Comparison of ENCODE assay signal across 1 cellular context in the genomic region with DNA sequence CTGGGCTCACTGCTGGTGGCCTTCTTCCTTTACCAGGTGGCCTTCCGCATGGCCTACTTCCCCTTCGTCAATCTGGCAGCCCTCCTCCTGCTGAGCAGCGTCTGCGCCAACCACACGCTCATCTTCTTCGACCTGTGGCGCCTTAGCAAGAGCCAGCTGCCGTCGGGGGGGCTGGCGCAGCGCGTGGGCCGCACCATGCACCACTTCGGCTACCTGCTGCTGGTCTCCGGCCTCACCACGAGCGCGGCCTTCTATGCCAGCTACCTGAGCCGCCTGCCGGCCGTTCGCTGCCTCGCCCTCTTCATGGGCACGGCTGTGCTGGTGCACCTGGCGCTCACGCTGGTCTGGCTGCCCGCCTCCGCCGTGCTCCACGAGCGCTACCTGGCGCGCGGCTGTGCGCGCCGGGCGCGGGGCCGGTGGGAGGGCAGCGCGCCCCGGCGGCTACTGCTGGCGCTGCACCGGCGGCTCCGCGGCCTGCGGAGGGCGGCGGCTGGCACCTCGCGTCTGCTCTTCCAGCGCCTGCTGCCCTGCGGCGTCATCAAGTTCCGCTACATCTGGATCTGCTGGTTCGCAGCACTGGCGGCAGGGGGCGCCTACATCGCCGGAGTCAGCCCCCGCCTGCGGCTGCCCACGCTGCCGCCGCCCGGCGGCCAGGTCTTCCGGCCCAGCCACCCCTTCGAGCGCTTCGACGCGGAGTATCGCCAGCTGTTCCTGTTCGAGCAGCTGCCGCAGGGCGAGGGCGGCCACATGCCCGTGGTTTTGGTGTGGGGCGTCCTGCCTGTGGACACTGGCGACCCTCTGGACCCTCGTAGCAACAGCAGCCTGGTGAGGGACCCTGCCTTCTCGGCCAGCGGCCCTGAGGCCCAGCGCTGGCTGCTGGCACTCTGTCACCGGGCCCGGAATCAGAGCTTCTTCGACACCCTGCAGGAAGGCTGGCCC.
A peak's percentile ranks its signal among the peaks of the same experiment; 100 is the strongest.
TF ChIP-seq lines count a peak whose summit lies in the region.

No MANE protein-coding gene starts in this region.

TF ChIP-seq in SK-N-SH, 30 proteins besides CTCF, POLR2A, EP300 and RAD21:
- TF ChIP-seq, protein P1, sequence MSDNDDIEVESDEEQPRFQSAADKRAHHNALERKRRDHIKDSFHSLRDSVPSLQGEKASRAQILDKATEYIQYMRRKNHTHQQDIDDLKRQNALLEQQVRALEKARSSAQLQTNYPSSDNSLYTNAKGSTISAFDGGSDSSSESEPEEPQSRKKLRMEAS (IDR thresholded peaks at IDR 0.05; ENCODE audit: low read depth) = peak; percentile 48; the same call in 1 of the 2 replicates
- no peak for TF ChIP-seq SIN3A (IDR thresholded peaks at IDR 0.05; ENCODE audit: borderline replicate concordance, low read depth, low read length)
- peak; percentile 39 for TF ChIP-seq SMC3 (IDR thresholded peaks at IDR 0.05; ENCODE audit: low read depth, low read length)
- TF ChIP-seq, protein P2, sequence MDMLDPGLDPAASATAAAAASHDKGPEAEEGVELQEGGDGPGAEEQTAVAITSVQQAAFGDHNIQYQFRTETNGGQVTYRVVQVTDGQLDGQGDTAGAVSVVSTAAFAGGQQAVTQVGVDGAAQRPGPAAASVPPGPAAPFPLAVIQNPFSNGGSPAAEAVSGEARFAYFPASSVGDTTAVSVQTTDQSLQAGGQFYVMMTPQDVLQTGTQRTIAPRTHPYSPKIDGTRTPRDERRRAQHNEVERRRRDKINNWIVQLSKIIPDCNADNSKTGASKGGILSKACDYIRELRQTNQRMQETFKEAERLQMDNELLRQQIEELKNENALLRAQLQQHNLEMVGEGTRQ (IDR thresholded peaks at IDR 0.05; ENCODE audit: borderline replicate concordance, low read depth, low read length) = no peak
- no peak for TF ChIP-seq FOSL2 (IDR thresholded peaks at IDR 0.05; ENCODE audit: borderline replicate concordance, low read depth)
- TF ChIP-seq, protein P3, sequence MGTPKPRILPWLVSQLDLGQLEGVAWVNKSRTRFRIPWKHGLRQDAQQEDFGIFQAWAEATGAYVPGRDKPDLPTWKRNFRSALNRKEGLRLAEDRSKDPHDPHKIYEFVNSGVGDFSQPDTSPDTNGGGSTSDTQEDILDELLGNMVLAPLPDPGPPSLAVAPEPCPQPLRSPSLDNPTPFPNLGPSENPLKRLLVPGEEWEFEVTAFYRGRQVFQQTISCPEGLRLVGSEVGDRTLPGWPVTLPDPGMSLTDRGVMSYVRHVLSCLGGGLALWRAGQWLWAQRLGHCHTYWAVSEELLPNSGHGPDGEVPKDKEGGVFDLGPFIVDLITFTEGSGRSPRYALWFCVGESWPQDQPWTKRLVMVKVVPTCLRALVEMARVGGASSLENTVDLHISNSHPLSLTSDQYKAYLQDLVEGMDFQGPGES (IDR thresholded peaks at IDR 0.05; ENCODE audit: low read depth, low read length) = no peak
- peak; percentile 43 for TF ChIP-seq CHD2 (IDR thresholded peaks at IDR 0.05; ENCODE audit: low read length, partially characterized antibody)
- TF ChIP-seq, protein P4, sequence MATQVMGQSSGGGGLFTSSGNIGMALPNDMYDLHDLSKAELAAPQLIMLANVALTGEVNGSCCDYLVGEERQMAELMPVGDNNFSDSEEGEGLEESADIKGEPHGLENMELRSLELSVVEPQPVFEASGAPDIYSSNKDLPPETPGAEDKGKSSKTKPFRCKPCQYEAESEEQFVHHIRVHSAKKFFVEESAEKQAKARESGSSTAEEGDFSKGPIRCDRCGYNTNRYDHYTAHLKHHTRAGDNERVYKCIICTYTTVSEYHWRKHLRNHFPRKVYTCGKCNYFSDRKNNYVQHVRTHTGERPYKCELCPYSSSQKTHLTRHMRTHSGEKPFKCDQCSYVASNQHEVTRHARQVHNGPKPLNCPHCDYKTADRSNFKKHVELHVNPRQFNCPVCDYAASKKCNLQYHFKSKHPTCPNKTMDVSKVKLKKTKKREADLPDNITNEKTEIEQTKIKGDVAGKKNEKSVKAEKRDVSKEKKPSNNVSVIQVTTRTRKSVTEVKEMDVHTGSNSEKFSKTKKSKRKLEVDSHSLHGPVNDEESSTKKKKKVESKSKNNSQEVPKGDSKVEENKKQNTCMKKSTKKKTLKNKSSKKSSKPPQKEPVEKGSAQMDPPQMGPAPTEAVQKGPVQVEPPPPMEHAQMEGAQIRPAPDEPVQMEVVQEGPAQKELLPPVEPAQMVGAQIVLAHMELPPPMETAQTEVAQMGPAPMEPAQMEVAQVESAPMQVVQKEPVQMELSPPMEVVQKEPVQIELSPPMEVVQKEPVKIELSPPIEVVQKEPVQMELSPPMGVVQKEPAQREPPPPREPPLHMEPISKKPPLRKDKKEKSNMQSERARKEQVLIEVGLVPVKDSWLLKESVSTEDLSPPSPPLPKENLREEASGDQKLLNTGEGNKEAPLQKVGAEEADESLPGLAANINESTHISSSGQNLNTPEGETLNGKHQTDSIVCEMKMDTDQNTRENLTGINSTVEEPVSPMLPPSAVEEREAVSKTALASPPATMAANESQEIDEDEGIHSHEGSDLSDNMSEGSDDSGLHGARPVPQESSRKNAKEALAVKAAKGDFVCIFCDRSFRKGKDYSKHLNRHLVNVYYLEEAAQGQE (IDR thresholded peaks at IDR 0.05; ENCODE audit: low read depth, low read length) = no peak
- no peak for TF ChIP-seq TCF12 (IDR thresholded peaks at IDR 0.05)
- no peak for TF ChIP-seq FOXM1 (IDR thresholded peaks at IDR 0.05; ENCODE audit: low read depth)
- no peak for TF ChIP-seq EZH2phosphoT487 (IDR thresholded peaks at IDR 0.05; ENCODE audit: borderline replicate concordance, low read depth)
- no peak for TF ChIP-seq YY1 (IDR thresholded peaks at IDR 0.05; ENCODE audit: low read depth)
- TF ChIP-seq ELF1 (IDR thresholded peaks at IDR 0.05) = no peak
- TF ChIP-seq FOXJ3 (CRISPR knock-in tag; IDR thresholded peaks at IDR 0.05) = no peak
- TF ChIP-seq, protein P5, sequence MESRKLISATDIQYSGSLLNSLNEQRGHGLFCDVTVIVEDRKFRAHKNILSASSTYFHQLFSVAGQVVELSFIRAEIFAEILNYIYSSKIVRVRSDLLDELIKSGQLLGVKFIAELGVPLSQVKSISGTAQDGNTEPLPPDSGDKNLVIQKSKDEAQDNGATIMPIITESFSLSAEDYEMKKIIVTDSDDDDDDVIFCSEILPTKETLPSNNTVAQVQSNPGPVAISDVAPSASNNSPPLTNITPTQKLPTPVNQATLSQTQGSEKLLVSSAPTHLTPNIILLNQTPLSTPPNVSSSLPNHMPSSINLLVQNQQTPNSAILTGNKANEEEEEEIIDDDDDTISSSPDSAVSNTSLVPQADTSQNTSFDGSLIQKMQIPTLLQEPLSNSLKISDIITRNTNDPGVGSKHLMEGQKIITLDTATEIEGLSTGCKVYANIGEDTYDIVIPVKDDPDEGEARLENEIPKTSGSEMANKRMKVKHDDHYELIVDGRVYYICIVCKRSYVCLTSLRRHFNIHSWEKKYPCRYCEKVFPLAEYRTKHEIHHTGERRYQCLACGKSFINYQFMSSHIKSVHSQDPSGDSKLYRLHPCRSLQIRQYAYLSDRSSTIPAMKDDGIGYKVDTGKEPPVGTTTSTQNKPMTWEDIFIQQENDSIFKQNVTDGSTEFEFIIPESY (IDR thresholded peaks at IDR 0.05; ENCODE audit: borderline replicate concordance, low read depth) = no peak
- TF ChIP-seq RXRA (IDR thresholded peaks at IDR 0.05; ENCODE audit: borderline replicate concordance, low read depth) = no peak
- TF ChIP-seq, protein P6, sequence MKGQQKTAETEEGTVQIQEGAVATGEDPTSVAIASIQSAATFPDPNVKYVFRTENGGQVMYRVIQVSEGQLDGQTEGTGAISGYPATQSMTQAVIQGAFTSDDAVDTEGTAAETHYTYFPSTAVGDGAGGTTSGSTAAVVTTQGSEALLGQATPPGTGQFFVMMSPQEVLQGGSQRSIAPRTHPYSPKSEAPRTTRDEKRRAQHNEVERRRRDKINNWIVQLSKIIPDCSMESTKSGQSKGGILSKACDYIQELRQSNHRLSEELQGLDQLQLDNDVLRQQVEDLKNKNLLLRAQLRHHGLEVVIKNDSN (IDR thresholded peaks at IDR 0.05; ENCODE audit: borderline replicate concordance, low read depth) = no peak
- TF ChIP-seq, protein P7, sequence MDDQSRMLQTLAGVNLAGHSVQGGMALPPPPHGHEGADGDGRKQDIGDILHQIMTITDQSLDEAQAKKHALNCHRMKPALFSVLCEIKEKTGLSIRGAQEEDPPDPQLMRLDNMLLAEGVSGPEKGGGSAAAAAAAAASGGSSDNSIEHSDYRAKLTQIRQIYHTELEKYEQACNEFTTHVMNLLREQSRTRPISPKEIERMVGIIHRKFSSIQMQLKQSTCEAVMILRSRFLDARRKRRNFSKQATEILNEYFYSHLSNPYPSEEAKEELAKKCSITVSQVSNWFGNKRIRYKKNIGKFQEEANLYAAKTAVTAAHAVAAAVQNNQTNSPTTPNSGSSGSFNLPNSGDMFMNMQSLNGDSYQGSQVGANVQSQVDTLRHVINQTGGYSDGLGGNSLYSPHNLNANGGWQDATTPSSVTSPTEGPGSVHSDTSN (IDR thresholded peaks at IDR 0.05) = no peak
- TF ChIP-seq GABPA (IDR thresholded peaks at IDR 0.05; ENCODE audit: low read depth) = no peak
- TF ChIP-seq JUND (IDR thresholded peaks at IDR 0.05) = no peak
- TF ChIP-seq POLR2AphosphoS5 (IDR thresholded peaks at IDR 0.05; ENCODE audit: low read depth, low read length) = no peak
- no peak for TF ChIP-seq NRF1 (IDR thresholded peaks at IDR 0.05; ENCODE audit: low read depth, low read length)
- no peak for TF ChIP-seq MEF2A (IDR thresholded peaks at IDR 0.05; ENCODE audit: borderline replicate concordance, low read depth)
- TF ChIP-seq NFIC (IDR thresholded peaks at IDR 0.05; ENCODE audit: borderline replicate concordance) = no peak
- no peak for TF ChIP-seq TEAD4 (IDR thresholded peaks at IDR 0.05; ENCODE audit: borderline replicate concordance, insufficient read depth)
- TF ChIP-seq MXI1 (IDR thresholded peaks at IDR 0.05; ENCODE audit: low read depth, low read length) = 0 out of 2 replicates have a peak, but pooled peaks have one; percentile 25
- no peak for TF ChIP-seq GATA2 (CRISPR knock-in tag; IDR thresholded peaks at IDR 0.05)
- TF ChIP-seq RFX5 (IDR thresholded peaks at IDR 0.05; ENCODE audit: low read length) = no peak
- no peak for TF ChIP-seq RCOR1 (IDR thresholded peaks at IDR 0.05; ENCODE audit: low read length)
- no peak for TF ChIP-seq TAF1 (IDR thresholded peaks at IDR 0.05; ENCODE audit: borderline replicate concordance, low read depth, low read length)
